ENCODE assay signal across 8 cellular contexts in genomic region chr1:19682901-19683300, GRCh38. TPM values are rescaled to one million over a fixed set of nuclear protein-coding genes. Genes with fewer than 3 reads are reported as not detected.
"Had no signal": no experiment of that assay in that cellular context is flagged by ENCODE, and none has a peak within 500 bp of the region (broad histone marks: within the 10 kb centered on the region; RNA-seq: fewer than 3 reads in every experiment).

No MANE protein-coding gene starts in this region.

- DNase-seq: GOT3, H7 had no signal

- H3K9me3 ChIP-seq: HAP-1 had no signal

- H3K4me1 ChIP-seq: HAP-1 had no signal

- H3K4me3 ChIP-seq: GM23248, HAP-1, K562 had no signal

- H3K27ac ChIP-seq: GM23248 had no signal

RNA-seq across cellular contexts. Expression of gene HTR6, which starts 18.2 kb away (rescaled TPM):
- total RNA-seq: GM23248, H4, HT-29, IMR-90, K562 had no signal
- polyA plus RNA-seq: GM23248, IMR-90, K562 had no signal
